Comparison of ENCODE assay signal across 21 cellular contexts in genomic region chr22:36164621-36165020, GRCh38. TPM values are rescaled to one million over a fixed set of nuclear protein-coding genes. Genes with fewer than 3 reads are reported as not detected.
A peak's percentile ranks its signal among the peaks of the same experiment; 100 is the strongest.
DNase-seq lines count a peak whose midpoint lies in the region; ATAC-seq and TF ChIP-seq lines count a peak whose summit lies in the region.
"Had no signal": no experiment of that assay in that cellular context is flagged by ENCODE, and none has a peak within 500 bp of the region (broad histone marks: within the 10 kb centered on the region; RNA-seq: fewer than 3 reads in every experiment).

No MANE protein-coding gene starts in this region.

- H3K4me3 ChIP-seq in lung (no peak overlapping the region), suprapubic skin (no peak overlapping the region)
- H3K4me3 ChIP-seq: PC-9, uterus had no signal

- 21 to 41% methylated on average over 1 of the region's 1 CpG for WGBS in lung, 2 donors
- 81% methylated on average over 1 of the region's 1 CpG for WGBS in suprapubic skin

- H3K9me3 Mint-ChIP-seq in stimulated activated naive CD8-positive, alpha-beta T cell treated with anti-CD3 and anti-CD28 coated beads, Interleukin-15, amount 100 ng/mL, for 72 hours: peaks cover 11 to 27% of the 10 kb centered on the region in 2 donors
- H3K9me3 Mint-ChIP-seq in T-helper 2 cell treated with Interferon-gamma antibody and Interleukin-4, amounts not matched to agents 5 μg/mL and 100 μg/mL, for 36 hours: peaks cover 11% of the 10 kb centered on the region

- no peak overlapping the region for H3K27ac Mint-ChIP-seq in stimulated activated naive CD8-positive, alpha-beta T cell treated with anti-CD3 and anti-CD28 coated beads, Interleukin-15, amount 100 ng/mL, for 72 hours
- peak overlapping the region; percentile 100 for H3K27ac Mint-ChIP-seq in T-helper 17 cell
- H3K27ac Mint-ChIP-seq in T-helper 2 cell treated with Interferon-gamma antibody and Interleukin-4, amounts not matched to agents 5 μg/mL and 100 μg/mL, for 36 hours: no peak overlapping the region
- H3K27ac Mint-ChIP-seq: nephron; stimulated activated naive CD8-positive, alpha-beta T cell treated with anti-CD3 and anti-CD28 coated beads, Interleukin-15, Interleukin-2, amounts not matched to agents 100 ng/mL and 50 ng/mL, for 24 hours had no signal

- TF ChIP-seq EP300 in suprapubic skin (IDR thresholded peaks at IDR 0.05): no peak

- no peak for DNase-seq in stimulated activated naive CD8-positive, alpha-beta T cell treated with anti-CD3 and anti-CD28 coated beads, Interleukin-15, amount 100 ng/mL, for 72 hours
- DNase-seq in stimulated activated naive CD8-positive, alpha-beta T cell treated with anti-CD3 and anti-CD28 coated beads, Interleukin-15, Interleukin-2, amounts not matched to agents 100 U/mL and 50 U/mL, for 24 hours: no peak
- no peak for DNase-seq in T-helper 17 cell
- DNase-seq in lung (ENCODE audit: low spot score): no peak
- DNase-seq in suprapubic skin (ENCODE audit: low spot score in 2 of 2): no peak
- no peak for DNase-seq in T-helper 2 cell treated with Interferon-gamma antibody and Interleukin-4, amounts not matched to agents 5 μg/mL and 100 μg/mL, for 36 hours (ENCODE audit: low spot score)
- DNase-seq in stimulated activated CD4-positive, alpha-beta T cell treated with anti-CD3 and anti-CD28 coated beads, Interleukin-1b, Interleukin-23, amount 100 ng/mL, for 48 hours: no peak
- no peak for DNase-seq in D341Med (ENCODE audit: low spot score)
- DNase-seq: activated effector memory CD4-positive, alpha-beta T cell treated with Interleukin-2 at 50 U/mL for 16 hours; aorta; NCI-H1930; NCI-H510A; PC-9; uterus had no signal

- H3K9me3 ChIP-seq in T-helper 17 cell (ENCODE audit: control insufficient read depth, low read length, poor library complexity, severe bottlenecking): no peaks in the 10 kb centered on the region
- no peaks in the 10 kb centered on the region for H3K9me3 ChIP-seq in lung (ENCODE audit: control insufficient read depth in 2 of 2, insufficient read depth in 1 of 2, low read length in 1 of 2)
- no peaks in the 10 kb centered on the region for H3K9me3 ChIP-seq in suprapubic skin
- H3K9me3 ChIP-seq: uterus had no signal

- H3K27ac ChIP-seq in lung (ENCODE audit: low read depth in 1 of 2, low read length in 1 of 2): no peak overlapping the region
- H3K27ac ChIP-seq in suprapubic skin: no peak overlapping the region
- H3K27ac ChIP-seq: PC-9, uterus, VCaP had no signal

- H3K27me3 Mint-ChIP-seq in stimulated activated naive CD8-positive, alpha-beta T cell treated with anti-CD3 and anti-CD28 coated beads, Interleukin-15, amount 100 ng/mL, for 72 hours: no peaks in the 10 kb centered on the region
- no peaks in the 10 kb centered on the region for H3K27me3 Mint-ChIP-seq in T-helper 17 cell
- peaks cover 2% of the 10 kb centered on the region for H3K27me3 Mint-ChIP-seq in T-helper 2 cell treated with Interferon-gamma antibody and Interleukin-4, amounts not matched to agents 5 μg/mL and 100 μg/mL, for 36 hours (ENCODE audit: low read depth)
- H3K27me3 Mint-ChIP-seq: stimulated activated naive CD8-positive, alpha-beta T cell treated with anti-CD3 and anti-CD28 coated beads, Interleukin-15, Interleukin-2, amounts not matched to agents 100 ng/mL and 50 ng/mL, for 24 hours had no signal

- H3K36me3 Mint-ChIP-seq in T-helper 17 cell (ENCODE audit: low read depth): no peaks in the 10 kb centered on the region
- peaks cover 7% of the 10 kb centered on the region for H3K36me3 Mint-ChIP-seq in T-helper 2 cell treated with Interferon-gamma antibody and Interleukin-4, amounts not matched to agents 5 μg/mL and 100 μg/mL, for 36 hours (ENCODE audit: low read depth)

- no peak for TF ChIP-seq POLR2A in suprapubic skin (IDR thresholded peaks at IDR 0.05)

- TF ChIP-seq CTCF in lung (IDR thresholded peaks at IDR 0.05; ENCODE audit: control extremely low read depth, extremely low read depth) (no peak), suprapubic skin (IDR thresholded peaks at IDR 0.05) (no peak)

- H3K4me1 ChIP-seq in lung (ENCODE audit: control insufficient read depth in 2 of 2, insufficient read depth in 2 of 2, low read length in 2 of 2): peaks cover 0 to 11% of the 10 kb centered on the region in 2 donors
- H3K4me1 ChIP-seq in suprapubic skin: peaks cover 28% of the 10 kb centered on the region
- H3K4me1 ChIP-seq: uterus had no signal

- no peaks in the 10 kb centered on the region for H3K27me3 ChIP-seq in lung (ENCODE audit: control insufficient read depth, insufficient read depth)
- no peaks in the 10 kb centered on the region for H3K27me3 ChIP-seq in suprapubic skin
- H3K27me3 ChIP-seq: uterus had no signal

- peaks cover 84% of the 10 kb centered on the region for H3K4me1 Mint-ChIP-seq in stimulated activated naive CD8-positive, alpha-beta T cell treated with anti-CD3 and anti-CD28 coated beads, Interleukin-15, amount 100 ng/mL, for 72 hours
- H3K4me1 Mint-ChIP-seq in T-helper 17 cell: peaks cover 58% of the 10 kb centered on the region
- H3K4me1 Mint-ChIP-seq in T-helper 2 cell treated with Interferon-gamma antibody and Interleukin-4, amounts not matched to agents 5 μg/mL and 100 μg/mL, for 36 hours (ENCODE audit: low read depth): peaks cover 58% of the 10 kb centered on the region

- no peak for ATAC-seq in stimulated activated naive CD8-positive, alpha-beta T cell treated with anti-CD3 and anti-CD28 coated beads, Interleukin-15, amount 100 ng/mL, for 72 hours
- no peak for ATAC-seq in stimulated activated naive CD8-positive, alpha-beta T cell treated with anti-CD3 and anti-CD28 coated beads, Interleukin-15, Interleukin-2, amounts not matched to agents 100 U/mL and 50 U/mL, for 24 hours
- ATAC-seq in T-helper 17 cell (no peak), lung (ENCODE audit: insufficient read depth, low FRiP score) (peak; percentile 27)

- H3K4me3 Mint-ChIP-seq in stimulated activated naive CD8-positive, alpha-beta T cell treated with anti-CD3 and anti-CD28 coated beads, Interleukin-15, amount 100 ng/mL, for 72 hours: peak overlapping the region; percentile 1 to 48
- H3K4me3 Mint-ChIP-seq in T-helper 17 cell: no peak overlapping the region
- no peak overlapping the region for H3K4me3 Mint-ChIP-seq in T-helper 2 cell treated with Interferon-gamma antibody and Interleukin-4, amounts not matched to agents 5 μg/mL and 100 μg/mL, for 36 hours
- H3K4me3 Mint-ChIP-seq: nephron; stimulated activated naive CD8-positive, alpha-beta T cell treated with anti-CD3 and anti-CD28 coated beads, Interleukin-15, Interleukin-2, amounts not matched to agents 100 ng/mL and 50 ng/mL, for 24 hours had no signal

- no peaks in the 10 kb centered on the region for H3K36me3 ChIP-seq in lung (ENCODE audit: control insufficient read depth in 2 of 2, insufficient read depth in 2 of 2, low read length in 2 of 2)
- no peaks in the 10 kb centered on the region for H3K36me3 ChIP-seq in suprapubic skin
- H3K36me3 ChIP-seq: uterus had no signal

RNA-seq across cellular contexts. Expression of gene APOL3, which starts 4.1 kb away (rescaled TPM):
- 100 to 1,000 TPM; 229 to 265 TPM for total RNA-seq in T-helper 17 cell
- 10 to 100 TPM; 46.6 to 50.9 TPM for total RNA-seq in lung
- polyA plus RNA-seq in lung: 10 to 100 TPM; 26.2 to 42.8 TPM
- total RNA-seq in suprapubic skin: 10 to 100 TPM; 29.7 to 46.7 (median 34.0) TPM
- total RNA-seq: A673, H1 had no signal

RNA-seq across cellular contexts. Expression of gene APOL4, which starts 37.0 kb away (rescaled TPM):
- total RNA-seq in T-helper 17 cell (under 1 TPM in 1 of 2 donors, not detected in 1; 0.22 TPM), lung (10 to 100 TPM in 1 of 2 donors, 1 to 10 TPM in 1; 9.8 to 15.9 TPM), suprapubic skin (1 to 10 TPM; 3.3 to 7.9 (median 6.4) TPM)
- polyA plus RNA-seq in lung: 1 to 10 TPM; 5.9 to 8.4 TPM
- total RNA-seq: chondrocyte, fibroblast of villous mesenchyme, H1, PC-9 had no signal

Comparison
In these comparisons a context has a peak if more than half of its experiments do, and no peak if none do; other contexts are left out.
1. H3K4me3 Mint-ChIP-seq: peak in stimulated activated naive CD8-positive, alpha-beta T cell treated with anti-CD3 and anti-CD28 coated beads, Interleukin-15, amount 100 ng/mL, for 72 hours (2 of 2); none in T-helper 17 cell (single experiment) and T-helper 2 cell treated with Interferon-gamma antibody and Interleukin-4, amounts not matched to agents 5 μg/mL and 100 μg/mL, for 36 hours (single experiment).
2. RNA of gene APOL3, which starts 4.1 kb away (total RNA-seq): 229 to 265 TPM in T-helper 17 cell; 46.6 to 50.9 TPM in lung and 29.7 to 46.7 TPM in suprapubic skin; every median in the first group is over 4 times any median in the second.